Comparison of ENCODE assay signal across 1 cellular context in genomic region chr14:41037388-41037787, GRCh38.
TF ChIP-seq lines count a peak whose summit lies in the region.

No MANE protein-coding gene starts in this region.

TF ChIP-seq in WTC11, 78 proteins besides CTCF, POLR2A, EP300 and RAD21 (continued from another document):
- TF ChIP-seq PRDM15 (CRISPR knock-in tag; IDR thresholded peaks at IDR 0.05) (no peak), TEAD4 (CRISPR knock-in tag; IDR thresholded peaks at IDR 0.05) (no peak), KAT7 (CRISPR knock-in tag; IDR thresholded peaks at IDR 0.05; ENCODE audit: borderline replicate concordance) (no peak), E2F1 (CRISPR knock-in tag; IDR thresholded peaks at IDR 0.05) (no peak), ZNF512 (CRISPR knock-in tag; IDR thresholded peaks at IDR 0.05; ENCODE audit: borderline replicate concordance) (no peak), ERG (CRISPR knock-in tag; IDR thresholded peaks at IDR 0.05) (no peak), EMX1 (CRISPR knock-in tag; IDR thresholded peaks at IDR 0.05) (no peak), ZMAT4 (CRISPR knock-in tag; IDR thresholded peaks at IDR 0.05) (no peak), E2F5 (CRISPR knock-in tag; IDR thresholded peaks at IDR 0.05) (no peak), TP53 (CRISPR knock-in tag; IDR thresholded peaks at IDR 0.05) (no peak), SP1 (CRISPR knock-in tag; conservative IDR thresholded peaks at IDR 0.05) (no peak), ATF3 (CRISPR knock-in tag; conservative IDR thresholded peaks at IDR 0.05) (no peak), ATF6 (CRISPR knock-in tag; IDR thresholded peaks at IDR 0.05) (no peak)
TF ChIP-seq in WTC11: peak in this region for 0.
